ENCODE assay signal across 8 cellular contexts in genomic region chr11:13140028-13140870, GRCh38.
DNase-seq lines count a peak whose midpoint lies in the region; ATAC-seq and TF ChIP-seq lines count a peak whose summit lies in the region.

No MANE protein-coding gene starts in this region.

- H3K4me1 ChIP-seq in foreskin keratinocyte = peaks cover 31% of the 10 kb centered on the region

- H3K27me3 ChIP-seq in foreskin keratinocyte = no peaks in the 10 kb centered on the region

- DNase-seq in DMS79 (lab: John Stamatoyannopoulos, UW) = peak; percentile 99
- peak; percentile 82 for DNase-seq in NCI-H1092 treated with DMSO at 0.1 percent for 48 hours (lab: John Stamatoyannopoulos, UW)
- DNase-seq in foreskin keratinocyte = peak; percentile 51 to 61
- DNase-seq in activated T-cell treated with anti-CD3 and anti-CD28 coated beads, Interleukin-2, amount 50 U/mL, for 48 hours = no peak
- DNase-seq in activated naive CD4-positive, alpha-beta T cell treated with anti-CD3 and anti-CD28 coated beads, Interleukin-2, amount 50 U/mL, for 16 hours = no peak
- DNase-seq in NCI-H2171 (lab: John Stamatoyannopoulos, UW) = no peak
- DNase-seq in posterior vena cava (ENCODE audit: low spot score) = no peak

- peak overlapping the region; percentile 86 for H3K27ac ChIP-seq in foreskin keratinocyte

- intact Hi-C loops in posterior vena cava (cut with DNase I) = no loop called here

- TF ChIP-seq CTCF in foreskin keratinocyte (conservative IDR thresholded peaks at IDR 0.05) = no peak

- peak; percentile 85 for ATAC-seq in GM21723 (IDR thresholded peaks at IDR 0.05; ENCODE audit: unreplicated experiment)
- ATAC-seq in foreskin keratinocyte = peak; percentile 68

Comparison
In these comparisons a context has a peak if more than half of its experiments do, and no peak if none do; other contexts are left out.
1. DNase-seq: peak in DMS79 (single experiment), NCI-H1092 treated with DMSO at 0.1 percent for 48 hours (single experiment) and foreskin keratinocyte (2 of 2); none in activated T-cell treated with anti-CD3 and anti-CD28 coated beads, Interleukin-2, amount 50 U/mL, for 48 hours (0 of 2), activated naive CD4-positive, alpha-beta T cell treated with anti-CD3 and anti-CD28 coated beads, Interleukin-2, amount 50 U/mL, for 16 hours (single experiment), NCI-H2171 (single experiment) and posterior vena cava (single experiment).